10 cellular contexts compared by ENCODE assay signal in the genomic region with DNA sequence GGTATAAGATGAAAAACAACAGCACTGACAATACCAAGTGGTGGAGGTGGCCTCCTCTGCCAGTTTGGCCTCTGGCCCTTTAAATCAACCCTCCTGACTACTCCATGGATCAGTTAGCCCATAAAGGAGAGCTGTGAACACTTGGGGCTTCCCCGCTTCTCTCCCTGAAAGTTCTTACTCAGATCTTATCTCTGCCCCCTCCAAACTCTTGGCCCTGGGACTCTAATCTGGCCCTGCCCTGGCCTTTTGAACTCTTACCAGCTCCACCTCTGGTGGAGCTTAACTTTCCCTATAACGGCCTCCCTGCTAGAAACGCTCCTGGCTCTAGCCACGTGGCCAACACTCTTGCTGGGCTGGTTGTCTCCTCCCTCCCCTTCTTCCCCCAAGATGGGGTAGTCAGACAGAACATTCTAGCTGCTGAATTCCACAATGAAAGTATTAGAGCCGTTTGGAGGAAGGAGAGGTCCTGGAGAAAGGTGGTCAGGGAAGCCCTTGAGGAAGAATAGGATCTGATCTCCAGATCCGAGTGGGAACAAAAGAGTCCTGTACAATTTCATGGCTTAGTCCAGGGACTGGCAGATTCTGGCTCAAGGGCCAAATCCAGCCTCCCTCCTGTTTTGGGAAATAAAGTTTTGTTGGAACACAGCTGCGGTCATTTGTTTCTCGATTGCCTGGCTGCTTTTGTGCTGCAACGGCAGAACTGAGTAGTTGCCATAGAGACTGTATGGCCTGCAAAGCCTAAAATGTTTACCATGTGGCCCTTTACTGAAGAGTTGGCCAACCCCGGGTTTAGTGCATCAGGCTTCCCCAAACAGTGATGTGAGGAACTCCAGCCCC. TPM values are rescaled to one million over a fixed set of nuclear protein-coding genes. Genes with fewer than 3 reads are reported as not detected.
DNase-seq lines count a peak whose midpoint lies in the region; ATAC-seq and TF ChIP-seq lines count a peak whose summit lies in the region.
"Had no signal": no experiment of that assay in that cellular context is flagged by ENCODE, and none has a peak within 500 bp of the region (broad histone marks: within the 10 kb centered on the region; RNA-seq: fewer than 3 reads in every experiment).

No MANE protein-coding gene starts in this region.

- H3K9me3 ChIP-seq in right atrium auricular region (no peaks in the 10 kb centered on the region), esophagus squamous epithelium (no peaks in the 10 kb centered on the region), thyroid gland (no peaks in the 10 kb centered on the region)
- H3K9me3 ChIP-seq: gastroesophageal sphincter, ovary had no signal

- intact Hi-C loops in Right ventricle myocardium superior (cut with DNase I) (no loop called here), esophagus squamous epithelium (cut with DNase I) (no loop called here), thyroid gland (cut with DNase I) (no loop called here)

- H3K4me1 ChIP-seq in right atrium auricular region: no peaks in the 10 kb centered on the region
- H3K4me1 ChIP-seq in esophagus squamous epithelium: peaks cover 30 to 52% (median 39%) of the 10 kb centered on the region in 3 donors
- peaks cover 10 to 19% of the 10 kb centered on the region in 2 donors for H3K4me1 ChIP-seq in thyroid gland
- H3K4me1 ChIP-seq: gastroesophageal sphincter had no signal

- H3K27me3 ChIP-seq in right atrium auricular region (no peaks in the 10 kb centered on the region), esophagus squamous epithelium (no peaks in the 10 kb centered on the region), thyroid gland (no peaks in the 10 kb centered on the region)
- H3K27me3 ChIP-seq: gastroesophageal sphincter, ovary had no signal

- TF ChIP-seq POLR2A in esophagus squamous epithelium (IDR thresholded peaks at IDR 0.05) (no peak), thyroid gland (IDR thresholded peaks at IDR 0.05) (no peak)

- H3K4me3 ChIP-seq in right atrium auricular region (no peak overlapping the region), esophagus squamous epithelium (no peak overlapping the region), thyroid gland (replicated peaks in 1 of 3) (no peak overlapping the region)
- H3K4me3 ChIP-seq: gastroesophageal sphincter, ovary had no signal

- no peak for TF ChIP-seq CTCF in right atrium auricular region (IDR thresholded peaks at IDR 0.05)
- TF ChIP-seq CTCF in esophagus squamous epithelium (IDR thresholded peaks at IDR 0.05): no peak
- no peak for TF ChIP-seq CTCF in thyroid gland (IDR thresholded peaks at IDR 0.05)

- H3K36me3 ChIP-seq in right atrium auricular region: no peaks in the 10 kb centered on the region
- no peaks in the 10 kb centered on the region for H3K36me3 ChIP-seq in esophagus squamous epithelium
- no peaks in the 10 kb centered on the region for H3K36me3 ChIP-seq in thyroid gland
- H3K36me3 ChIP-seq: gastroesophageal sphincter, ovary had no signal

- WGBS in esophagus squamous epithelium, 2 donors: 36 to 40% methylated on average over 10 of the region's 10 CpGs
- WGBS in thyroid gland, 2 donors: 40 to 46% methylated on average over 10 of the region's 10 CpGs

- peak; percentile 35 for ATAC-seq in Right ventricle myocardium superior (ENCODE audit: poor library complexity)
- peak; percentile 58 for ATAC-seq in HG02885 (IDR thresholded peaks at IDR 0.05; ENCODE audit: poor library complexity, unreplicated experiment)
- ATAC-seq in HG03135 (IDR thresholded peaks at IDR 0.05; ENCODE audit: unreplicated experiment): no peak
- ATAC-seq in activated CD4-positive, CD25-positive, alpha-beta regulatory T cell treated with anti-CD3 and anti-CD28 coated beads, Interleukin-2, amount 50 U/mL, for 24 hours: no peak
- ATAC-seq: gastroesophageal sphincter had no signal

- DNase-seq in Right ventricle myocardium superior: no peak
- DNase-seq in right atrium auricular region (ENCODE audit: low spot score): no peak
- DNase-seq in esophagus squamous epithelium (lab: John Stamatoyannopoulos, UW): no peak
- peak; percentile 34 to 44 for DNase-seq in thyroid gland
- DNase-seq in LoVo (ENCODE audit: low spot score): no peak
- DNase-seq: ovary had no signal

- H3K27ac ChIP-seq in right atrium auricular region (no peak overlapping the region), esophagus squamous epithelium (peak overlapping the region; percentile 15 to 88 (median 84)), thyroid gland (no peak overlapping the region)
- H3K27ac ChIP-seq: gastroesophageal sphincter, ovary had no signal

RNA-seq across cellular contexts. Expression of gene PIGR, which starts 9.4 kb away (rescaled TPM):
- 0.13 TPM for total RNA-seq in Right ventricle myocardium superior
- not detected for total RNA-seq in right atrium auricular region
- total RNA-seq in esophagus squamous epithelium: 100 to 1,000 TPM in 1 of 4 donors, 1 to 10 TPM in 1, under 1 TPM in 1, not detected in 1; 0.99 to 144 (median 1.1) TPM
- 1 to 10 TPM in 1 of 4 donors, under 1 TPM in 2, not detected in 1; 0.11 to 1.2 (median 0.75) TPM for total RNA-seq in thyroid gland

RNA-seq across cellular contexts. Expression of gene FCAMR, which starts 14.6 kb away (rescaled TPM):
- total RNA-seq in Right ventricle myocardium superior (not detected), right atrium auricular region (not detected), esophagus squamous epithelium (not detected), thyroid gland (not detected)
- total RNA-seq: ovary had no signal

RNA-seq across cellular contexts. Expression of gene FCMR, which starts 34.0 kb away (rescaled TPM):
- 3.2 TPM for total RNA-seq in Right ventricle myocardium superior
- total RNA-seq in right atrium auricular region: 1 to 10 TPM; 1.3 to 5.0 TPM
- total RNA-seq in esophagus squamous epithelium: 1 to 10 TPM in 1 of 4 donors, under 1 TPM in 2, not detected in 1; 0.88 to 4.2 (median 1.00) TPM
- 1 to 10 TPM; 1.2 to 5.2 (median 3.0) TPM for total RNA-seq in thyroid gland

RNA-seq across cellular contexts. Expression of gene IL24, which starts 58.5 kb away (rescaled TPM):
- not detected for total RNA-seq in Right ventricle myocardium superior
- 1 to 10 TPM in 1 of 2 donors, not detected in 1; 1.1 TPM for total RNA-seq in right atrium auricular region
- not detected for total RNA-seq in esophagus squamous epithelium
- total RNA-seq in thyroid gland: not detected
- total RNA-seq: gastroesophageal sphincter had no signal

Comparison
In these comparisons a context has a peak if more than half of its experiments do, and no peak if none do; other contexts are left out.
1. ATAC-seq: peak in Right ventricle myocardium superior (single experiment) and HG02885 (single experiment); none in HG03135 (single experiment) and activated CD4-positive, CD25-positive, alpha-beta regulatory T cell treated with anti-CD3 and anti-CD28 coated beads, Interleukin-2, amount 50 U/mL, for 24 hours (0 of 2).
2. DNase-seq: peak in thyroid gland (2 of 2); none in Right ventricle myocardium superior (single experiment), right atrium auricular region (single experiment), esophagus squamous epithelium (single experiment) and LoVo (single experiment).
3. H3K27ac ChIP-seq: peak in esophagus squamous epithelium (4 of 4); none in right atrium auricular region (0 of 2) and thyroid gland (0 of 3).